In the genomic region with DNA sequence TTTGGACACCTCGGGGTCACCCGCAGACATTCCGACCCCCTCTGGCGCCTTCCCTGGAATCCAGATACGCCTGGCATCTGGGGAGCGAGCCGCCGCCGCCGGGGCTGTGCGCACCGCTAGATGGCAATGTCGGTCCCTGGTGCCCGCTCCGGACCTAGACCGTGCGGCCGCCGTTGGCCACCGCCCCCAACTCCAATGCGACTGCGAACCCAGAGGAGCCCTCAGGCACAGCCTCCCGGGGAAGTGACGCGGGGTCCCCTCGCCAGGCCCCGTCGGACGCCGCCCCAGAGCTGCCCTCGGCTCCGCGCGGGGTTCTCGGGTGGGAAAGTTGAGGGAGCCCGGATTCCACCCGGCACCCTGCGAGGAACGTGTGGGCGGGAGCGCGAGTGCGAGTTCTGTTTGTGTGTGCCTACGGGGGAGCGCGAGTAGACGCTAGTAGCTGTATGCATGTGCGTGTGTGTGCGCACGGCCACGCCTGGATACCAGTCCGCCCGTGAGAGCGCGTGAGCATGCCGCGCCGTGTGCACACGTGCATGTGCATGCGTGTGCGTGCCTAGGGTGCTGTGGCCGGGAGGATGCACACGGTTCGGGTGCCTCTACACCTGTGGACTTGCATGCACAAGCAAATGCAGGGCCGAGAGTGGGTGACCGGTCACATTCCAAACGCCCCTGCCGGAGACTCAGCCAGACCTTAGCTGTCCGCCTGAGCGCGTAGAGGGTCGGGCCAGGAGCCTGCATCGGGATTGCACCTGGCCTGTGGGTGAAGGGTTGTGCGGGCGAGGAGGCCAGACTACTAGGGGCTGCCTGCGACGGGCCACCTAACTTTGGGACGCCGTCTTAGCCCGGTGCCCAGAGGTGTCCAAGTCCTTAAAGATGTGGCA, we compare ENCODE assay signal across 1 cellular context.
TF ChIP-seq lines count a peak whose summit lies in the region.

No MANE protein-coding gene starts in this region.

TF ChIP-seq in endothelial cell of umbilical vein, 7 proteins besides CTCF, POLR2A, EP300 and RAD21:
- TF ChIP-seq POLR2AphosphoS5 (IDR thresholded peaks at IDR 0.05; ENCODE audit: insufficient read depth, low read depth, low read length) (peak; percentile 31), EZH2 (IDR thresholded peaks at IDR 0.05; ENCODE audit: borderline replicate concordance, low read depth, low read length, severe bottlenecking) (no peak), JUN (IDR thresholded peaks at IDR 0.05; ENCODE audit: borderline replicate concordance, insufficient read depth, insufficient read length, low read depth) (no peak), MYC (IDR thresholded peaks at IDR 0.05; ENCODE audit: low read depth, low read length) (no peak), GATA2 (IDR thresholded peaks at IDR 0.05; ENCODE audit: insufficient read depth, insufficient read length, low read depth, low read length) (no peak)
- TF ChIP-seq, protein P1, sequence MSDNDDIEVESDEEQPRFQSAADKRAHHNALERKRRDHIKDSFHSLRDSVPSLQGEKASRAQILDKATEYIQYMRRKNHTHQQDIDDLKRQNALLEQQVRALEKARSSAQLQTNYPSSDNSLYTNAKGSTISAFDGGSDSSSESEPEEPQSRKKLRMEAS (IDR thresholded peaks at IDR 0.05; ENCODE audit: insufficient read depth, insufficient read length): peak; percentile 9
